Comparison of ENCODE assay signal across 1 cellular context in the genomic region with DNA sequence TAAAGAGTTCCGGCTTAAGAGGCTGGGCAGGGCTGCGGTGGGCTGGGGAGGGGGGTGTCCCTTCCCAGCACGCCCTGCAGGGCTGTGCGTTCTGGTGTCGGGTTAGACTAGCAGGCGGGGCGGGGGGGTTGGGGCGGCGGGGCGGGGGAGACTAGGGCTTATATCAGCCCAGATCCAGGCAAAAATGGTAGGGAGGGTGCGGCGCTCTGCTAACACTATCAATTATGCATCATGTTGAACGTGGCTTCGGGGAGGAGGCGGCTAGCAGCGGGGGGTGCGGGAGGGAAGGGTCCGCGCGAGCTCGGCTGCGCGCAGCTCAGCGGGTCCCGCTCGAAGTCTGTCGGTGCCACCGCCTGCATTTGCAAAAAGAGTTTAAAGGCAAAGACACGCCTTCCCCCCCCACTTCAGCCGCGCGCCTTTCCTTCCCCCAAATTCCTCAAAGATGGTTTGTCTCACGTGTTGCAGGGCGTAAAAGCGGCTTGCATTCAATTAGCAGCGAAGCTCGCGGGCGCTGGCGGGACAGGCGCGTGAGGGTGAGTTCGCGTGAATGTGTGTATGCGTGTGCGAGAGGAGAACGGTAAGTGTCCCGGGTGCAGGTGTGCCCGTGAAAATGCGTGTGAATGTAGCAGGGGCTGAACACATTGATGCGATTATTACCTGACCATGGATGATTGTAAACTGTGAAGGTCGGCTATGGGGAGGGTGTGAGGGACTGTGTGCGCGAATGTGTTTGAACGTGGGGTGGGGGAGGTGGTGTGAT.
A peak's percentile ranks its signal among the peaks of the same experiment; 100 is the strongest.
TF ChIP-seq lines count a peak whose summit lies in the region.

A gene with protein sequence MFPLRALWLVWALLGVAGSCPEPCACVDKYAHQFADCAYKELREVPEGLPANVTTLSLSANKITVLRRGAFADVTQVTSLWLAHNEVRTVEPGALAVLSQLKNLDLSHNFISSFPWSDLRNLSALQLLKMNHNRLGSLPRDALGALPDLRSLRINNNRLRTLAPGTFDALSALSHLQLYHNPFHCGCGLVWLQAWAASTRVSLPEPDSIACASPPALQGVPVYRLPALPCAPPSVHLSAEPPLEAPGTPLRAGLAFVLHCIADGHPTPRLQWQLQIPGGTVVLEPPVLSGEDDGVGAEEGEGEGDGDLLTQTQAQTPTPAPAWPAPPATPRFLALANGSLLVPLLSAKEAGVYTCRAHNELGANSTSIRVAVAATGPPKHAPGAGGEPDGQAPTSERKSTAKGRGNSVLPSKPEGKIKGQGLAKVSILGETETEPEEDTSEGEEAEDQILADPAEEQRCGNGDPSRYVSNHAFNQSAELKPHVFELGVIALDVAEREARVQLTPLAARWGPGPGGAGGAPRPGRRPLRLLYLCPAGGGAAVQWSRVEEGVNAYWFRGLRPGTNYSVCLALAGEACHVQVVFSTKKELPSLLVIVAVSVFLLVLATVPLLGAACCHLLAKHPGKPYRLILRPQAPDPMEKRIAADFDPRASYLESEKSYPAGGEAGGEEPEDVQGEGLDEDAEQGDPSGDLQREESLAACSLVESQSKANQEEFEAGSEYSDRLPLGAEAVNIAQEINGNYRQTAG (plus strand): TSS at position 498 of the 760 bp plus-strand sequence. CDS start 2,169 bp downstream, outside the sequence.

TF ChIP-seq in H1, 55 proteins besides CTCF, POLR2A, EP300 and RAD21:
- TF ChIP-seq, protein P1, sequence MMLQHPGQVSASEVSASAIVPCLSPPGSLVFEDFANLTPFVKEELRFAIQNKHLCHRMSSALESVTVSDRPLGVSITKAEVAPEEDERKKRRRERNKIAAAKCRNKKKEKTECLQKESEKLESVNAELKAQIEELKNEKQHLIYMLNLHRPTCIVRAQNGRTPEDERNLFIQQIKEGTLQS (IDR thresholded peaks at IDR 0.05; ENCODE audit: insufficient read depth, low read depth, low read length) = no peak
- TF ChIP-seq RNF2 (IDR thresholded peaks at IDR 0.05; ENCODE audit: borderline replicate concordance, low read depth, low read length, missing control alignments, poor library complexity, severe bottlenecking) (peak; percentile 59), YY1 (IDR thresholded peaks at IDR 0.05; ENCODE audit: low read depth, low read length) (no peak), POLR2AphosphoS5 (IDR thresholded peaks at IDR 0.05; ENCODE audit: low read depth, low read length) (no peak), RBBP5 (IDR thresholded peaks at IDR 0.05; ENCODE audit: borderline replicate concordance, low read depth, low read length) (0 out of 2 replicates have a peak, but pooled peaks have one; percentile 1), TEAD4 (IDR thresholded peaks at IDR 0.05; ENCODE audit: low read depth, low read length) (0 out of 2 replicates have a peak, but pooled peaks have one; percentile 6), TAF7 (optimal IDR thresholded peaks at IDR 0.05; ENCODE audit: borderline replicate concordance, low read depth, low read length) (peak; percentile 1), CEBPB (IDR thresholded peaks at IDR 0.05; ENCODE audit: low read depth, low read length) (no peak), SUZ12 (IDR thresholded peaks at IDR 0.05; ENCODE audit: low read length) (peak; percentile 15; the same call in 1 of the 2 replicates)
- TF ChIP-seq, protein P2, sequence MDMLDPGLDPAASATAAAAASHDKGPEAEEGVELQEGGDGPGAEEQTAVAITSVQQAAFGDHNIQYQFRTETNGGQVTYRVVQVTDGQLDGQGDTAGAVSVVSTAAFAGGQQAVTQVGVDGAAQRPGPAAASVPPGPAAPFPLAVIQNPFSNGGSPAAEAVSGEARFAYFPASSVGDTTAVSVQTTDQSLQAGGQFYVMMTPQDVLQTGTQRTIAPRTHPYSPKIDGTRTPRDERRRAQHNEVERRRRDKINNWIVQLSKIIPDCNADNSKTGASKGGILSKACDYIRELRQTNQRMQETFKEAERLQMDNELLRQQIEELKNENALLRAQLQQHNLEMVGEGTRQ (IDR thresholded peaks at IDR 0.05; ENCODE audit: low read length) = no peak
- TF ChIP-seq, protein P3, sequence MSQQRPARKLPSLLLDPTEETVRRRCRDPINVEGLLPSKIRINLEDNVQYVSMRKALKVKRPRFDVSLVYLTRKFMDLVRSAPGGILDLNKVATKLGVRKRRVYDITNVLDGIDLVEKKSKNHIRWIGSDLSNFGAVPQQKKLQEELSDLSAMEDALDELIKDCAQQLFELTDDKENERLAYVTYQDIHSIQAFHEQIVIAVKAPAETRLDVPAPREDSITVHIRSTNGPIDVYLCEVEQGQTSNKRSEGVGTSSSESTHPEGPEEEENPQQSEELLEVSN (IDR thresholded peaks at IDR 0.05) = peak; percentile 80
- TF ChIP-seq, protein P4, sequence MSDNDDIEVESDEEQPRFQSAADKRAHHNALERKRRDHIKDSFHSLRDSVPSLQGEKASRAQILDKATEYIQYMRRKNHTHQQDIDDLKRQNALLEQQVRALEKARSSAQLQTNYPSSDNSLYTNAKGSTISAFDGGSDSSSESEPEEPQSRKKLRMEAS (IDR thresholded peaks at IDR 0.05) = peak; percentile 67
